28 cellular contexts compared by ENCODE assay signal in the genomic region with DNA sequence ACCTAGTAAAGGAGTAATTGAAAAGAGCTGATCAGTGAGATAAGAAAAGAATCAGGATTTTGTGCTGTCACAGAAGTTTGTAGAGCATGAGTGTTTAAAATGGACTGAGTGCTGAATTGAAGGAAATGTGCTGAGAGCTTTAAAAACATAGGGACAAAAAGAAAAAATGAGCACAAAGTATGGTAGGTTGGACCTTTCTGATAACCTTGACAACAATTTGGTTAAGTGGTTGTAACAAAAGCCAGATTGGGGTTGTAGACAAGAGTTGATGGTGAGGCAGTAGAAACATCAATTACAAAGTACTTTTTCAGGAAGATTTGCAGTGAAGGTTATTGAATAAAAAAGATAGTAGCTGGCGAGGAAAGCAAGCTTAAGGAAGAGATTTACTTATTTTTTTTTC.
"Had no signal": no experiment of that assay in that cellular context is flagged by ENCODE, and none has a peak within 500 bp of the region (broad histone marks: within the 10 kb centered on the region; RNA-seq: fewer than 3 reads in every experiment).

No MANE protein-coding gene starts in this region.

- H3K9me3 Mint-ChIP-seq: type B pancreatic cell had no signal

- H3K4me1 ChIP-seq: stomach, suprapubic skin, testis, thyroid gland, tibial artery, tibial nerve, transverse colon, upper lobe of left lung, upper lobe of right lung, uterus, vagina had no signal

- H3K36me3 Mint-ChIP-seq: stimulated activated effector memory CD8-positive, alpha-beta T cell treated with anti-CD3 and anti-CD28 coated beads, Interleukin-12 subunit alpha, Interleukin-12 subunit beta, amount 100 ng/mL, for 72 hours; stimulated activated memory B cell treated with anti-CD40 and anti-IgM and Interleukin-4, amounts not matched to agents 10 μg/mL and 1 μg/mL and 100 μg/mL, for 72 hours; stimulated activated naive B cell treated with anti-CD40 and anti-IgM and Interleukin-4, amounts not matched to agents 10 μg/mL and 1 μg/mL and 100 μg/mL, for 72 hours; type B pancreatic cell had no signal

- H3K4me3 Mint-ChIP-seq: stimulated activated effector memory CD8-positive, alpha-beta T cell treated with anti-CD3 and anti-CD28 coated beads, Interleukin-12 subunit alpha, Interleukin-12 subunit beta, amount 100 ng/mL, for 72 hours; stimulated activated memory B cell treated with anti-CD40 and anti-IgM and Interleukin-4, amounts not matched to agents 10 μg/mL and 1 μg/mL and 100 μg/mL, for 72 hours; stimulated activated naive B cell treated with anti-CD40 and anti-IgM and Interleukin-4, amounts not matched to agents 10 μg/mL and 1 μg/mL and 100 μg/mL, for 72 hours; stimulated activated naive CD8-positive, alpha-beta T cell treated with anti-CD3 and anti-CD28 coated beads, Interleukin-15, amount 100 ng/mL, for 72 hours; stimulated activated naive CD8-positive, alpha-beta T cell treated with anti-CD3 and anti-CD28 coated beads, Interleukin-15, Interleukin-2, amounts not matched to agents 100 ng/mL and 50 ng/mL, for 24 hours; type B pancreatic cell had no signal

- H3K27ac Mint-ChIP-seq: stimulated activated effector memory CD8-positive, alpha-beta T cell treated with anti-CD3 and anti-CD28 coated beads, Interleukin-12 subunit alpha, Interleukin-12 subunit beta, amount 100 ng/mL, for 72 hours; stimulated activated memory B cell treated with anti-CD40 and anti-IgM and Interleukin-4, amounts not matched to agents 10 μg/mL and 1 μg/mL and 100 μg/mL, for 72 hours; stimulated activated naive B cell treated with anti-CD40 and anti-IgM and Interleukin-4, amounts not matched to agents 10 μg/mL and 1 μg/mL and 100 μg/mL, for 72 hours; stimulated activated naive CD8-positive, alpha-beta T cell treated with anti-CD3 and anti-CD28 coated beads, Interleukin-15, amount 100 ng/mL, for 72 hours; stimulated activated naive CD8-positive, alpha-beta T cell treated with anti-CD3 and anti-CD28 coated beads, Interleukin-15, Interleukin-2, amounts not matched to agents 100 ng/mL and 50 ng/mL, for 24 hours; type B pancreatic cell had no signal

- H3K27ac ChIP-seq: stomach, suprapubic skin, testis, thoracic aorta, thyroid gland, tibial artery, tibial nerve, transverse colon, upper lobe of left lung, upper lobe of right lung, uterus, vagina had no signal

- DNase-seq: stimulated activated CD4-positive, alpha-beta T cell treated with anti-CD3 and anti-CD28 coated beads, Interleukin-2, amount 100 ng/mL, for 48 hours; stimulated activated CD4-positive, alpha-beta T cell treated with anti-CD3 and anti-CD28 coated beads, Interleukin-4, amount 100 ng/mL, for 1 hour; stimulated activated CD4-positive, alpha-beta T cell treated with anti-CD3 and anti-CD28 coated beads, Interleukin-4, amount 100 ng/mL, for 24 hours; stimulated activated CD4-positive, alpha-beta T cell treated with anti-CD3 and anti-CD28 coated beads, Interleukin-4, amount 100 ng/mL, for 4 hours; stimulated activated CD8-positive, alpha-beta memory T cell treated with anti-CD3 and anti-CD28 coated beads, Interleukin-4, amount 100 ng/mL, for 48 hours; stimulated activated naive B cell treated with anti-CD40 and anti-IgM and Interleukin-4, amounts not matched to agents 10 μg/mL and 1 μg/mL and 100 μg/mL, for 72 hours; stimulated activated naive CD4-positive, alpha-beta T cell; stimulated activated naive CD4-positive, alpha-beta T cell treated with Interleukin-2 at 50 U/mL for 16 hours; stimulated activated naive CD8-positive, alpha-beta T cell treated with anti-CD3 and anti-CD28 coated beads, Interleukin-15, amount 100 ng/mL, for 72 hours; stimulated activated naive CD8-positive, alpha-beta T cell treated with anti-CD3 and anti-CD28 coated beads, Interleukin-15, Interleukin-2, amounts not matched to agents 100 U/mL and 50 U/mL, for 24 hours; stomach; substantia nigra; testis; thyroid gland; tibial artery; transverse colon; trophoblast cell; upper lobe of left lung; upper lobe of right lung; uterus had no signal

- H3K36me3 ChIP-seq: stomach, suprapubic skin, thoracic aorta, thyroid gland, tibial artery, tibial nerve, transverse colon, upper lobe of left lung, upper lobe of right lung, uterus, vagina had no signal

- H3K9me3 ChIP-seq: stomach, suprapubic skin, testis, thoracic aorta, thyroid gland, tibial artery, tibial nerve, transverse colon, upper lobe of left lung, upper lobe of right lung, uterus, vagina had no signal

- H3K4me1 Mint-ChIP-seq: stimulated activated effector memory CD8-positive, alpha-beta T cell treated with anti-CD3 and anti-CD28 coated beads, Interleukin-12 subunit alpha, Interleukin-12 subunit beta, amount 100 ng/mL, for 72 hours; stimulated activated memory B cell treated with anti-CD40 and anti-IgM and Interleukin-4, amounts not matched to agents 10 μg/mL and 1 μg/mL and 100 μg/mL, for 72 hours; stimulated activated naive B cell treated with anti-CD40 and anti-IgM and Interleukin-4, amounts not matched to agents 10 μg/mL and 1 μg/mL and 100 μg/mL, for 72 hours; stimulated activated naive CD8-positive, alpha-beta T cell treated with anti-CD3 and anti-CD28 coated beads, Interleukin-15, amount 100 ng/mL, for 72 hours had no signal

- H3K27me3 Mint-ChIP-seq: stimulated activated memory B cell treated with anti-CD40 and anti-IgM and Interleukin-4, amounts not matched to agents 10 μg/mL and 1 μg/mL and 100 μg/mL, for 72 hours; stimulated activated naive B cell treated with anti-CD40 and anti-IgM and Interleukin-4, amounts not matched to agents 10 μg/mL and 1 μg/mL and 100 μg/mL, for 72 hours; stimulated activated naive CD8-positive, alpha-beta T cell treated with anti-CD3 and anti-CD28 coated beads, Interleukin-15, amount 100 ng/mL, for 72 hours; stimulated activated naive CD8-positive, alpha-beta T cell treated with anti-CD3 and anti-CD28 coated beads, Interleukin-15, Interleukin-2, amounts not matched to agents 100 ng/mL and 50 ng/mL, for 24 hours; type B pancreatic cell had no signal

- ATAC-seq: stimulated activated effector memory CD8-positive, alpha-beta T cell treated with anti-CD3 and anti-CD28 coated beads, Interleukin-12 subunit alpha, Interleukin-12 subunit beta, amount 100 ng/mL, for 72 hours; stimulated activated memory B cell treated with anti-CD40 and anti-IgM and Interleukin-4, amounts not matched to agents 10 μg/mL and 1 μg/mL and 100 μg/mL, for 72 hours; stimulated activated naive B cell treated with anti-CD40 and anti-IgM and Interleukin-4, amounts not matched to agents 10 μg/mL and 1 μg/mL and 100 μg/mL, for 72 hours; stimulated activated naive CD8-positive, alpha-beta T cell treated with anti-CD3 and anti-CD28 coated beads, Interleukin-15, amount 100 ng/mL, for 72 hours; stimulated activated naive CD8-positive, alpha-beta T cell treated with anti-CD3 and anti-CD28 coated beads, Interleukin-15, Interleukin-2, amounts not matched to agents 100 U/mL and 50 U/mL, for 24 hours; upper lobe of right lung had no signal

- H3K4me3 ChIP-seq: stomach, suprapubic skin, testis, thoracic aorta, thyroid gland, tibial artery, tibial nerve, transverse colon, upper lobe of left lung, upper lobe of right lung, uterus, vagina had no signal

- H3K27me3 ChIP-seq: stomach, suprapubic skin, testis, thyroid gland, tibial artery, tibial nerve, transverse colon, upper lobe of left lung, upper lobe of right lung, uterus, vagina had no signal
